7 cellular contexts compared by ENCODE assay signal in genomic region chr12:30016656-30017055, GRCh38.
"Had no signal": no experiment of that assay in that cellular context is flagged by ENCODE, and none has a peak within 500 bp of the region (broad histone marks: within the 10 kb centered on the region; RNA-seq: fewer than 3 reads in every experiment).

No MANE protein-coding gene starts in this region.

- DNase-seq: H9, HCEC 1CT, IMR-90 had no signal

- H2AFZ ChIP-seq: GM23338 had no signal

- H3K4me3 ChIP-seq: GM23338 had no signal

- H3K9me3 Mint-ChIP-seq: GM23338, H9 had no signal

- FAIRE-seq: H1, H54, HTR-8/SVneo had no signal

- H3K4me3 Mint-ChIP-seq: GM23338, H9 had no signal

- H3K27ac Mint-ChIP-seq: GM23338, H9 had no signal

- H3K4me2 ChIP-seq: GM23338 had no signal
